In the genomic region with DNA sequence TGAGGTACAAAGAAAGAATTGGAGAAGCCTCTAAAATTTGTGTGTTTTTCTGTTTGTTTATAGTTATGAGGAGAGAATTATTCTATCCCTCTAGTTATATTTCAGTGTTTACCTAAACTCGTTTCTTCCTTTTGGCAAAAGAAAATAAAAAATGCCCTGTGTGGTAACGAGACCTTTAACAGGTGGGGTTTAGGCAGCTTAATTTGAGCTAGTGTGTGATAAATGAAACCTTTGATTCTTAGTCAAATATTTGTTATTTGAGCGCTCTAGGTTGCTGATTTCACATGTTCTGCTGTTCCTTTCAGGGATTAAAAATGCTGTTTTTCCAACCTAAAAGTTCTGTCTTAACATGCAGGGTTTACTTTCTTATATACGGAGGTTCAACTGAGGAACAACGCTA, we compare ENCODE assay signal across 22 cellular contexts. TPM values are rescaled to one million over a fixed set of nuclear protein-coding genes. Genes with fewer than 3 reads are reported as not detected.
A peak's percentile ranks its signal among the peaks of the same experiment; 100 is the strongest.
DNase-seq lines count a peak whose midpoint lies in the region; ATAC-seq and TF ChIP-seq lines count a peak whose summit lies in the region.
"Had no signal": no experiment of that assay in that cellular context is flagged by ENCODE, and none has a peak within 500 bp of the region (broad histone marks: within the 10 kb centered on the region; RNA-seq: fewer than 3 reads in every experiment).

No MANE protein-coding gene starts in this region.

- H3K23ac ChIP-seq in mesenchymal stem cell (ENCODE audit: low read length in 2 of 2) = no peak overlapping the region

- in situ Hi-C loops in gastrocnemius medialis (cut with MboI; ENCODE audit: low sequenced_read_pairs in 4 of 4) = loop anchor here in 3 of 4 donors (25.0 kb wide), 2 partner anchors 275 to 600 kb away; no protein-coding TSS in a partner anchor

- no peak overlapping the region for H2AK5ac ChIP-seq in mesenchymal stem cell (ENCODE audit: low read length, severe bottlenecking)

- 99% methylated on average over 5 of the region's 5 CpGs for WGBS in mesenchymal stem cell

- CTCF ChIA-PET in HEK293T (lab: Yijun Ruan, JAX) = no interaction called here

- peak overlapping the region; percentile 13 for H3K9ac ChIP-seq in mesenchymal stem cell (ENCODE audit: low read length)

- no peak overlapping the region for H3K4me2 ChIP-seq in mesenchymal stem cell (ENCODE audit: low read length, poor library complexity, severe bottlenecking)

- no peak overlapping the region for H2BK120ac ChIP-seq in mesenchymal stem cell (ENCODE audit: low read depth, low read length)

- peaks cover 13 to 68% of the 10 kb centered on the region in 2 experiments for H3K36me3 ChIP-seq in mesenchymal stem cell (ENCODE audit: control insufficient read depth in 1 of 2, insufficient read depth in 2 of 2, low read depth in 1 of 2, low read length in 2 of 2)
- H3K36me3 ChIP-seq in gastrocnemius medialis = peaks cover 0 to 27% of the 10 kb centered on the region in 2 donors

- no peak overlapping the region for H3K4me3 ChIP-seq in mesenchymal stem cell (ENCODE audit: insufficient read depth in 1 of 2, low read depth in 1 of 2, low read length in 2 of 2)
- H3K4me3 ChIP-seq in gastrocnemius medialis = no peak overlapping the region
- H3K4me3 ChIP-seq: BLaER1 treated with 17β-estradiol and CSF1 and Interleukin-3, amounts not matched to agents 10 nM and 100 nM; K562 had no signal

- peaks cover 11% of the 10 kb centered on the region for H3K9me3 ChIP-seq in mesenchymal stem cell (ENCODE audit: control insufficient read depth, low read length)
- no peaks in the 10 kb centered on the region for H3K9me3 ChIP-seq in gastrocnemius medialis
- H3K9me3 ChIP-seq: Caco-2 had no signal

- H4K91ac ChIP-seq in mesenchymal stem cell (ENCODE audit: low read length) = no peak overlapping the region

- no peak overlapping the region for H4K8ac ChIP-seq in mesenchymal stem cell (ENCODE audit: low read length)

- no peaks in the 10 kb centered on the region for H3K9me3 Mint-ChIP-seq in HFFc6
- no peaks in the 10 kb centered on the region for H3K9me3 Mint-ChIP-seq in activated T-helper 2 cell treated with anti-CD3 and anti-CD28 coated beads, Interferon-gamma antibody, Interleukin-2, Interleukin-4, amounts not matched to agents 10 μg/mL and 5 μg/mL and 100 μg/mL, durations not matched to agents 14 hours and 24 hours and 36 hours
- no peaks in the 10 kb centered on the region for H3K9me3 Mint-ChIP-seq in activated naive CD4-positive, alpha-beta T cell treated with anti-CD3 and anti-CD28 coated beads, Interleukin-2, amount 50 U/mL, for 72 hours
- H3K9me3 Mint-ChIP-seq: CD4-positive, alpha-beta memory T cell had no signal

- TF ChIP-seq POLR2A in gastrocnemius medialis (IDR thresholded peaks at IDR 0.05) = no peak

- intact Hi-C loops in activated T-helper 2 cell treated with anti-CD3 and anti-CD28 coated beads, Interferon-gamma antibody, Interleukin-2, Interleukin-4, amounts not matched to agents 10 μg/mL and 5 μg/mL and 100 μg/mL, durations not matched to agents 14 hours and 24 hours and 36 hours (cut with micrococcal nuclease) = no loop called here
- intact Hi-C loops in gastrocnemius medialis (cut with DNase I; ENCODE audit: low total_unique reads) = loop anchor here (5.0 kb wide), 1 partner anchor 55 kb away; no protein-coding TSS in a partner anchor

- no peak for ATAC-seq in gastrocnemius medialis
- ATAC-seq in activated naive CD4-positive, alpha-beta T cell treated with anti-CD3 and anti-CD28 coated beads, Interleukin-2, amount 50 U/mL, for 72 hours = no peak
- ATAC-seq: K562, Panc1 had no signal

- no peak overlapping the region for H2AFZ ChIP-seq in mesenchymal stem cell (ENCODE audit: low read depth, low read length)

- H2BK5ac ChIP-seq in mesenchymal stem cell (ENCODE audit: low read depth, low read length, poor library complexity, severe bottlenecking) = no peak overlapping the region

- TF ChIP-seq CTCF in HFFc6 (IDR thresholded peaks at IDR 0.05) (no peak), gastrocnemius medialis (IDR thresholded peaks at IDR 0.05 in 4 of 5, conservative IDR thresholded peaks at IDR 0.05 in 1 of 5) (no peak)

- H3K79me1 ChIP-seq in mesenchymal stem cell (replicated peaks; ENCODE audit: low read length, poor library complexity, severe bottlenecking) = peaks cover 1% of the 10 kb centered on the region

- H3K27ac Mint-ChIP-seq in HFFc6 = peak overlapping the region; percentile 63; the same call in 1 of the 2 replicates
- peak overlapping the region; percentile 61 for H3K27ac Mint-ChIP-seq in activated T-helper 2 cell treated with anti-CD3 and anti-CD28 coated beads, Interferon-gamma antibody, Interleukin-2, Interleukin-4, amounts not matched to agents 10 μg/mL and 5 μg/mL and 100 μg/mL, durations not matched to agents 14 hours and 24 hours and 36 hours
- peak overlapping the region in 1 of 2 donors; percentile 14 for H3K27ac Mint-ChIP-seq in activated naive CD4-positive, alpha-beta T cell treated with anti-CD3 and anti-CD28 coated beads, Interleukin-2, amount 50 U/mL, for 72 hours

- H3K27me3 Mint-ChIP-seq in HFFc6 (ENCODE audit: insufficient read depth) = no peaks in the 10 kb centered on the region
- H3K27me3 Mint-ChIP-seq in activated T-helper 2 cell treated with anti-CD3 and anti-CD28 coated beads, Interferon-gamma antibody, Interleukin-2, Interleukin-4, amounts not matched to agents 10 μg/mL and 5 μg/mL and 100 μg/mL, durations not matched to agents 14 hours and 24 hours and 36 hours (ENCODE audit: low read depth) = no peaks in the 10 kb centered on the region
- H3K27me3 Mint-ChIP-seq: CD4-positive, alpha-beta memory T cell had no signal

- peaks cover 34% of the 10 kb centered on the region for H3K4me1 Mint-ChIP-seq in HFFc6 (ENCODE audit: low read depth)
- peaks cover 14% of the 10 kb centered on the region for H3K4me1 Mint-ChIP-seq in activated T-helper 2 cell treated with anti-CD3 and anti-CD28 coated beads, Interferon-gamma antibody, Interleukin-2, Interleukin-4, amounts not matched to agents 10 μg/mL and 5 μg/mL and 100 μg/mL, durations not matched to agents 14 hours and 24 hours and 36 hours (ENCODE audit: low read depth)

- no peak overlapping the region for H3K18ac ChIP-seq in mesenchymal stem cell (ENCODE audit: low read depth in 1 of 2, low read length in 2 of 2)

- H3K4me3 Mint-ChIP-seq in HFFc6 = peak overlapping the region; percentile 20; the same call in 1 of the 2 replicates
- no peak overlapping the region for H3K4me3 Mint-ChIP-seq in activated T-helper 2 cell treated with anti-CD3 and anti-CD28 coated beads, Interferon-gamma antibody, Interleukin-2, Interleukin-4, amounts not matched to agents 10 μg/mL and 5 μg/mL and 100 μg/mL, durations not matched to agents 14 hours and 24 hours and 36 hours (ENCODE audit: low read depth)
- H3K4me3 Mint-ChIP-seq: CD4-positive, alpha-beta memory T cell had no signal

- no peak overlapping the region for H3K27ac ChIP-seq in mesenchymal stem cell (ENCODE audit: low read length, poor library complexity, severe bottlenecking)
- H3K27ac ChIP-seq in gastrocnemius medialis = peak overlapping the region in 3 of 4 donors; percentile 65 to 69 (median 67)

- DNase-seq in HFFc6 = no peak
- no peak for DNase-seq in activated T-helper 2 cell treated with anti-CD3 and anti-CD28 coated beads, Interferon-gamma antibody, Interleukin-2, Interleukin-4, amounts not matched to agents 10 μg/mL and 5 μg/mL and 100 μg/mL, durations not matched to agents 14 hours and 24 hours and 36 hours (ENCODE audit: low spot score)
- DNase-seq in mesenchymal stem cell = no peak
- no peak for DNase-seq in gastrocnemius medialis
- no peak for DNase-seq in HEK293T (ENCODE audit: extremely low spot score)
- DNase-seq in activated CD4-positive, CD25-positive, alpha-beta regulatory T cell (lab: John Stamatoyannopoulos, UW) = no peak
- no peak for DNase-seq in activated naive CD4-positive, alpha-beta T cell treated with anti-CD3 and anti-CD28 coated beads, Interleukin-2, amount 50 U/mL, for 72 hours (ENCODE audit: low spot score in 2 of 2)
- DNase-seq: CD4-positive, alpha-beta memory T cell; DMS 273 treated with DMSO at 0.1 percent for 48 hours; DMS79 treated with DMSO at 0.1 percent for 48 hours; MM.1S; NCI-H1048; NCI-H1436; NCI-H2029; NCI-H345; NCI-H524; NCI-H774; SIG-M5 had no signal

- H3K4ac ChIP-seq in mesenchymal stem cell (ENCODE audit: low read depth in 1 of 2, low read length in 2 of 2) = no peak overlapping the region

- POLR2A ChIA-PET in HEK293T (lab: Yijun Ruan, JAX) = no interaction called here

- H2BK15ac ChIP-seq in mesenchymal stem cell (ENCODE audit: low read depth, poor library complexity, severe bottlenecking) = no peak overlapping the region

- no peak overlapping the region for H3K14ac ChIP-seq in mesenchymal stem cell (ENCODE audit: low read length in 2 of 2)

- no peaks in the 10 kb centered on the region for H3K4me1 ChIP-seq in mesenchymal stem cell (ENCODE audit: control insufficient read depth, insufficient read depth, low read depth, low read length)
- H3K4me1 ChIP-seq in gastrocnemius medialis = peaks cover 34 to 45% of the 10 kb centered on the region in 2 donors

- H3K27me3 ChIP-seq in mesenchymal stem cell (ENCODE audit: control insufficient read depth in 1 of 2, insufficient read depth in 1 of 2, low read length in 2 of 2) (no peaks in the 10 kb centered on the region), gastrocnemius medialis (no peaks in the 10 kb centered on the region)
- H3K27me3 ChIP-seq: BLaER1 treated with 17β-estradiol and CSF1 and Interleukin-3, amounts not matched to agents 10 nM and 100 nM had no signal

- H2BK12ac ChIP-seq in mesenchymal stem cell (ENCODE audit: low read length in 2 of 2) = no peak overlapping the region

- H3K36me3 Mint-ChIP-seq in HFFc6 (ENCODE audit: low read depth) = peaks cover 54% of the 10 kb centered on the region
- H3K36me3 Mint-ChIP-seq in activated T-helper 2 cell treated with anti-CD3 and anti-CD28 coated beads, Interferon-gamma antibody, Interleukin-2, Interleukin-4, amounts not matched to agents 10 μg/mL and 5 μg/mL and 100 μg/mL, durations not matched to agents 14 hours and 24 hours and 36 hours (ENCODE audit: low read depth) = peaks cover 48% of the 10 kb centered on the region
- H3K36me3 Mint-ChIP-seq in activated naive CD4-positive, alpha-beta T cell treated with anti-CD3 and anti-CD28 coated beads, Interleukin-2, amount 50 U/mL, for 72 hours = peaks cover 20 to 25% of the 10 kb centered on the region in 2 donors

TF ChIP-seq in HEK293T, 16 proteins besides CTCF, POLR2A, EP300 and RAD21 (continues in another document):
- TF ChIP-seq NFRKB (IDR thresholded peaks at IDR 0.05) (no peak), L3MBTL2 (conservative IDR thresholded peaks at IDR 0.05) (no peak)

RNA-seq across cellular contexts. Expression of gene ERCC4, which starts 17.5 kb away (rescaled TPM):
- total RNA-seq in HFFc6 (2021; fragmentation: NEBNext Ultra II Directional; extraction: Animal tissue kit (Norgen Biotek cat#: 25700)) = 10 to 100 TPM; 14.6 to 18.8 (median 15.8) TPM
- 11.9 and 13.3 TPM in 2 replicates for total RNA-seq in activated T-helper 2 cell treated with anti-CD3 and anti-CD28 coated beads, Interferon-gamma antibody, Interleukin-2, Interleukin-4, amounts not matched to agents 10 μg/mL and 5 μg/mL and 100 μg/mL, durations not matched to agents 14 hours and 24 hours and 36 hours
- 5.7 TPM for polyA plus RNA-seq in mesenchymal stem cell (2013, experiment 1 of 2)
- polyA plus RNA-seq in mesenchymal stem cell (2013, experiment 2 of 2) = 5.2 TPM
- total RNA-seq in gastrocnemius medialis = 10 to 100 TPM in 1 of 4 donors, 1 to 10 TPM in 3; 7.1 to 11.5 (median 8.4) TPM
- total RNA-seq in activated naive CD4-positive, alpha-beta T cell treated with anti-CD3 and anti-CD28 coated beads, Interleukin-2, amount 50 U/mL, for 72 hours = 10 to 100 TPM; 12.0 to 13.1 TPM
